In genomic region chr11:27097538-27097937, GRCh38 we compare ENCODE assay signal across 22 cellular contexts. TPM values are rescaled to one million over a fixed set of nuclear protein-coding genes. Genes with fewer than 3 reads are reported as not detected.
A peak's percentile ranks its signal among the peaks of the same experiment; 100 is the strongest.
DNase-seq lines count a peak whose midpoint lies in the region; ATAC-seq, FAIRE-seq and TF ChIP-seq lines count a peak whose summit lies in the region.
"Had no signal": no experiment of that assay in that cellular context is flagged by ENCODE, and none has a peak within 500 bp of the region (broad histone marks: within the 10 kb centered on the region; RNA-seq: fewer than 3 reads in every experiment).

No MANE protein-coding gene starts in this region.

- DNase-seq in NCI-H748 (lab: John Stamatoyannopoulos, UW; ENCODE audit: unreplicated experiment) (peak; percentile 35), NCI-H748 treated with DMSO at 0.1 percent for 48 hours (lab: John Stamatoyannopoulos, UW) (no peak), NCI-H69 (lab: John Stamatoyannopoulos, UW) (peak; percentile 35), left lobe of liver (ENCODE audit: low spot score) (no peak), D721Med (ENCODE audit: insufficient read length, low spot score) (no peak), NCI-H1694 (lab: John Stamatoyannopoulos, UW) (no peak)
- DNase-seq: 8988T; ACHN; AML-193; BE2C; CD4-positive, alpha-beta T cell; CD8-positive, alpha-beta memory T cell; DMS79; EL; GDM1; GM23248; H7; HCEC 1CT had no signal

- TF ChIP-seq CTCF in D721Med (IDR thresholded peaks at IDR 0.05; ENCODE audit: insufficient read depth, missing control alignments), result no peak

- no peak for FAIRE-seq in D721Med (lab: Jason Lieb, UNC)
- FAIRE-seq: A549, GM12878, GM19239, H1 had no signal

- peak; percentile 26 for ATAC-seq in left lobe of liver
- ATAC-seq: A549, GM12878 had no signal

RNA-seq across cellular contexts. Expression of gene BBOX1, which starts 56.9 kb away (rescaled TPM):
- 22.6 TPM for total RNA-seq in left lobe of liver
- total RNA-seq: CD4-positive, alpha-beta T cell; CD8-positive, alpha-beta memory T cell; GM12878; GM23248; H1; H7 had no signal

Comparison
In these comparisons a context has a peak if more than half of its experiments do, and no peak if none do; other contexts are left out.
1. DNase-seq: peak in NCI-H748 (single experiment) and NCI-H69 (single experiment); none in NCI-H748 treated with DMSO at 0.1 percent for 48 hours (single experiment), left lobe of liver (single experiment), D721Med (single experiment) and NCI-H1694 (single experiment).